In the genomic region with DNA sequence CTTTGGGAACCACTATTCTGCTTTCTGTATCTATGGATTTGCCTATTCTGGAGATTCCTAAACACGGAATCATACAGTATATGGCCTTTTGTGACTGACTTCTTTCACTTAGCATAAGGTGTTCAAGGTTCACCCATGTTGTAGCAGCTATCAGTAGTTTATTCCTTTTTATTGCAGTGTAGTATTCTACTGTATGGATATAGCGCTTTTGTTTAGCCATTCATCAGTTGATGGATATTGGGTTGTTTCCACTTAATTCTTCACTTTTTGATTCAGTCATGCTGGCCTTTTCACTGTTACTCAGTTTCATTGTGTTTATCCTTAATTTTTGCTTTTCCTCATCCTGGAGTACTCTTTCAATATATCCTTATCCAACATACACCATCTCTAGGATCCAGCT, we compare ENCODE assay signal across 30 cellular contexts. TPM values are rescaled to one million over a fixed set of nuclear protein-coding genes. Genes with fewer than 3 reads are reported as not detected.
"Had no signal": no experiment of that assay in that cellular context is flagged by ENCODE, and none has a peak within 500 bp of the region (broad histone marks: within the 10 kb centered on the region; RNA-seq: fewer than 3 reads in every experiment).

No MANE protein-coding gene starts in this region.

- H3K27ac ChIP-seq: adrenal gland, body of pancreas, brain microvascular endothelial cell, breast epithelium, coronary artery, VCaP had no signal

- H3K4me3 ChIP-seq: adrenal gland, body of pancreas, breast epithelium, coronary artery had no signal

- DNase-seq: activated B cell treated with CpG ODN at 0.5 μM for 24 hours; activated CD4-positive, alpha-beta T cell treated with anti-CD3 and anti-CD28 coated beads for 48 hours; activated CD4-positive, alpha-beta T cell treated with anti-CD3 and anti-CD28 coated beads, Interleukin-2, amount 50 U/mL, for 1 hour; activated CD4-positive, CD25-positive, alpha-beta regulatory T cell treated with anti-CD3 and anti-CD28 coated beads, Interleukin-2, amount 50 U/mL, for 72 hours; activated CD8-positive, alpha-beta memory T cell treated with anti-CD3 and anti-CD28 coated beads, Interleukin-2, amount 50 U/mL, for 4 hours; activated CD8-positive, alpha-beta T cell treated with anti-CD3 and anti-CD28 coated beads for 36 hours; activated effector memory CD4-positive, alpha-beta T cell treated with anti-CD3 and anti-CD28 coated beads, Interleukin-2, amount 50 U/mL, for 16 hours; activated gamma-delta T cell treated with Interleukin-2 at 50 U/mL for 16 hours; activated naive CD4-positive, alpha-beta T cell; activated naive CD4-positive, alpha-beta T cell treated with anti-CD3 and anti-CD28 coated beads, Interleukin-2, amount 10 ng/mL, durations not matched to agents 7 days and 5 days; activated naive CD8-positive, alpha-beta T cell treated with anti-CD3 and anti-CD28 coated beads for 36 hours; activated T-cell treated with anti-CD3 and anti-CD28 coated beads for 4 hours; activated T-cell treated with anti-CD3 and anti-CD28 coated beads, Interleukin-2, amount 50 U/mL, for 1 hour; activated T-cell treated with anti-CD3 and anti-CD28 coated beads, Interleukin-2, amount 50 U/mL, for 48 hours; adrenal gland; amniotic stem cell; aorta; body of pancreas; brain microvascular endothelial cell; central memory CD4-positive, alpha-beta T cell; SW 1271; T-helper 1 cell; T-helper 2 cell; T-helper 9 cell had no signal

- H3K36me3 ChIP-seq: adrenal gland, brain microvascular endothelial cell, breast epithelium had no signal

- H3K9me3 ChIP-seq: adrenal gland, body of pancreas, breast epithelium had no signal

- H3K4me3 Mint-ChIP-seq: activated B cell treated with CpG ODN at 0.5 μM for 24 hours; activated CD8-positive, alpha-beta T cell treated with anti-CD3 and anti-CD28 coated beads for 36 hours; activated naive CD4-positive, alpha-beta T cell treated with anti-CD3 and anti-CD28 coated beads, Interleukin-2, amount 10 ng/mL, durations not matched to agents 7 days and 5 days; activated naive CD4-positive, alpha-beta T cell treated with anti-CD3 and anti-CD28 coated beads, Interleukin-2, amount 50 U/mL, for 24 hours; activated naive CD8-positive, alpha-beta T cell treated with anti-CD3 and anti-CD28 coated beads for 36 hours; T-helper 1 cell treated with Interleukin-12 subunit alpha and Interleukin-12 subunit beta and Interleukin-4 antibody, amounts not matched to agents 30 μg/mL and 1 μg/mL, for 36 hours; T-helper 2 cell treated with Interferon-gamma antibody and Interleukin-4, amounts not matched to agents 5 μg/mL and 100 μg/mL, for 36 hours had no signal

- H3K27ac Mint-ChIP-seq: activated B cell treated with CpG ODN at 0.5 μM for 24 hours; activated CD8-positive, alpha-beta T cell treated with anti-CD3 and anti-CD28 coated beads for 36 hours; activated naive CD4-positive, alpha-beta T cell treated with anti-CD3 and anti-CD28 coated beads, Interleukin-2, amount 10 ng/mL, durations not matched to agents 7 days and 5 days; activated naive CD4-positive, alpha-beta T cell treated with anti-CD3 and anti-CD28 coated beads, Interleukin-2, amount 50 U/mL, for 24 hours; activated naive CD8-positive, alpha-beta T cell treated with anti-CD3 and anti-CD28 coated beads for 36 hours; T-helper 1 cell treated with Interleukin-12 subunit alpha and Interleukin-12 subunit beta and Interleukin-4 antibody, amounts not matched to agents 30 μg/mL and 1 μg/mL, for 36 hours; T-helper 2 cell treated with Interferon-gamma antibody and Interleukin-4, amounts not matched to agents 5 μg/mL and 100 μg/mL, for 36 hours had no signal

- H3K9me3 Mint-ChIP-seq: activated B cell treated with CpG ODN at 0.5 μM for 24 hours; activated CD8-positive, alpha-beta T cell treated with anti-CD3 and anti-CD28 coated beads for 36 hours; activated naive CD4-positive, alpha-beta T cell treated with anti-CD3 and anti-CD28 coated beads, Interleukin-2, amount 10 ng/mL, durations not matched to agents 7 days and 5 days; activated naive CD4-positive, alpha-beta T cell treated with anti-CD3 and anti-CD28 coated beads, Interleukin-2, amount 50 U/mL, for 24 hours; activated naive CD8-positive, alpha-beta T cell treated with anti-CD3 and anti-CD28 coated beads for 36 hours; T-helper 1 cell treated with Interleukin-12 subunit alpha and Interleukin-12 subunit beta and Interleukin-4 antibody, amounts not matched to agents 30 μg/mL and 1 μg/mL, for 36 hours; T-helper 2 cell treated with Interferon-gamma antibody and Interleukin-4, amounts not matched to agents 5 μg/mL and 100 μg/mL, for 36 hours had no signal

- ATAC-seq: activated CD8-positive, alpha-beta T cell treated with anti-CD3 and anti-CD28 coated beads for 36 hours; body of pancreas had no signal

- H3K36me3 Mint-ChIP-seq: activated naive CD4-positive, alpha-beta T cell treated with anti-CD3 and anti-CD28 coated beads, Interleukin-2, amount 10 ng/mL, durations not matched to agents 7 days and 5 days; activated naive CD4-positive, alpha-beta T cell treated with anti-CD3 and anti-CD28 coated beads, Interleukin-2, amount 50 U/mL, for 24 hours; activated naive CD8-positive, alpha-beta T cell treated with anti-CD3 and anti-CD28 coated beads for 36 hours had no signal

- H3K27me3 Mint-ChIP-seq: activated naive CD4-positive, alpha-beta T cell treated with anti-CD3 and anti-CD28 coated beads, Interleukin-2, amount 50 U/mL, for 24 hours had no signal

RNA-seq across cellular contexts. Expression of gene PPP4R4, which starts 5.1 kb away (rescaled TPM):
- total RNA-seq: activated B cell treated with CpG ODN at 0.5 μM for 24 hours had no signal
